Comparison of ENCODE assay signal across 15 cellular contexts in genomic region chr9:5448016-5448415, GRCh38. TPM values are rescaled to one million over a fixed set of nuclear protein-coding genes. Genes with fewer than 3 reads are reported as not detected.
DNase-seq lines count a peak whose midpoint lies in the region; ATAC-seq, FAIRE-seq and TF ChIP-seq lines count a peak whose summit lies in the region.
"Had no signal": no experiment of that assay in that cellular context is flagged by ENCODE, and none has a peak within 500 bp of the region (broad histone marks: within the 10 kb centered on the region; RNA-seq: fewer than 3 reads in every experiment).

No MANE protein-coding gene starts in this region.

- no peaks in the 10 kb centered on the region for H3K27me3 ChIP-seq in ACC112 (ENCODE audit: insufficient read depth, low read length)
- no peaks in the 10 kb centered on the region for H3K27me3 ChIP-seq in CD8-positive, alpha-beta T cell (ENCODE audit: insufficient read depth, low read length)
- no peaks in the 10 kb centered on the region for H3K27me3 ChIP-seq in endothelial cell of umbilical vein (ENCODE audit: control insufficient read depth in 2 of 2, insufficient read depth in 2 of 2, low read length in 2 of 2)
- no peaks in the 10 kb centered on the region for H3K27me3 ChIP-seq in foreskin keratinocyte
- H3K27me3 ChIP-seq: spleen had no signal

- no peak overlapping the region for H3K4me2 ChIP-seq in endothelial cell of umbilical vein (ENCODE audit: insufficient read depth, low read length)

- BruUV-seq in endothelial cell of umbilical vein (replicated peaks; lab: Mats Ljungman, UMichigan): no TSS peak

- H3K4me1 ChIP-seq in ACC112 (ENCODE audit: control insufficient read depth, insufficient read depth, low read length, unreplicated experiment) (peaks cover 52% of the 10 kb centered on the region), endothelial cell of umbilical vein (ENCODE audit: control insufficient read depth, extremely low read depth, insufficient read depth, low read length) (peaks cover 44% of the 10 kb centered on the region), foreskin keratinocyte (peaks cover 34% of the 10 kb centered on the region)
- H3K4me1 ChIP-seq in CD8-positive, alpha-beta T cell (ENCODE audit: insufficient read depth, low read length): peaks cover 17% of the 10 kb centered on the region

- H3K4me1 Mint-ChIP-seq in CD8-positive, alpha-beta T cell (ENCODE audit: low read depth): peaks cover 45% of the 10 kb centered on the region
- peaks cover 41% of the 10 kb centered on the region for H3K4me1 Mint-ChIP-seq in T-helper 17 cell

- CTCF ChIA-PET in CD8-positive, alpha-beta T cell (lab: Charles Lee): interaction anchor here (0.8 to 3.9 kb wide), 3 partner anchors 140 to 685 kb away, joined by 3 to 86 read pairs (median 30); partner anchors contain the start of gene INSL6
- CTCF ChIA-PET in endothelial cell of umbilical vein (lab: Charles Lee): interaction anchor here (1.0 to 4.6 kb wide), 3 partner anchors 12 to 689 kb away, joined by 3 to 39 read pairs (median 3); partner anchors contain the start of gene INSL6

- H3K9me3 ChIP-seq in CD8-positive, alpha-beta T cell (ENCODE audit: low read length): no peaks in the 10 kb centered on the region
- H3K9me3 ChIP-seq in T-helper 17 cell (ENCODE audit: control insufficient read depth, low read length, poor library complexity, severe bottlenecking) (no peaks in the 10 kb centered on the region), endothelial cell of umbilical vein (replicated peaks; ENCODE audit: control insufficient read depth, insufficient read depth, low read length) (no peaks in the 10 kb centered on the region)
- H3K9me3 ChIP-seq: spleen had no signal

- ATAC-seq in CD8-positive, alpha-beta T cell: no peak
- ATAC-seq in T-helper 17 cell: no peak
- ATAC-seq in GM21529 (IDR thresholded peaks at IDR 0.05; ENCODE audit: unreplicated experiment): no peak
- no peak for ATAC-seq in HG02642 (IDR thresholded peaks at IDR 0.05; ENCODE audit: poor library complexity, unreplicated experiment)
- ATAC-seq in foreskin keratinocyte: no peak

- TF ChIP-seq CTCF in CD8-positive, alpha-beta T cell (IDR thresholded peaks at IDR 0.05): no peak
- TF ChIP-seq CTCF in endothelial cell of umbilical vein (IDR thresholded peaks at IDR 0.05; ENCODE audit: extremely low read depth in 1 of 2, insufficient read depth in 1 of 2, low read depth in 1 of 2, low read length in 2 of 2) (no peak), foreskin keratinocyte (conservative IDR thresholded peaks at IDR 0.05) (no peak)

- H3K4me3 Mint-ChIP-seq in CD8-positive, alpha-beta T cell: no peak overlapping the region
- H3K4me3 Mint-ChIP-seq in T-helper 17 cell: peak overlapping the region; percentile 67

- no peak for DNase-seq in CD8-positive, alpha-beta T cell
- no peak for DNase-seq in T-helper 17 cell
- DNase-seq in endothelial cell of umbilical vein (ENCODE audit: low read depth, low spot score): no peak
- DNase-seq in foreskin keratinocyte: no peak
- DNase-seq in DMS 273 (lab: John Stamatoyannopoulos, UW; ENCODE audit: unreplicated experiment): no peak
- DNase-seq: activated CD4-positive, alpha-beta T cell treated with anti-CD3 and anti-CD28 coated beads, Interleukin-2, amount 50 U/mL, for 1 hour; NCI-H1105 treated with DMSO at 0.1 percent for 48 hours; NCI-H2081; NK-92 treated with Interleukin-12 subunit alpha and Interleukin-12 subunit beta, amount 100 ng/mL, for 24 hours; spleen; stimulated activated CD4-positive, alpha-beta T cell treated with anti-CD3 and anti-CD28 coated beads, Interleukin-4, amount 100 ng/mL, for 24 hours had no signal

- no peak overlapping the region for H3K9ac ChIP-seq in endothelial cell of umbilical vein (replicated peaks; ENCODE audit: extremely low read depth, insufficient read depth, low read length)

- H3K9me1 ChIP-seq in endothelial cell of umbilical vein (replicated peaks; ENCODE audit: control insufficient read depth, extremely low read depth, insufficient read depth, low read length): no peaks in the 10 kb centered on the region

- H3K9me3 Mint-ChIP-seq in CD8-positive, alpha-beta T cell: no peaks in the 10 kb centered on the region

- intact Hi-C loops in CD8-positive, alpha-beta T cell (cut with DNase I, micrococcal nuclease): loop anchor here in 1 of 2 experiments (10.0 kb wide), 2 partner anchors 557 to 1923 kb away; partner anchors contain the start of gene RFX3
- intact Hi-C loops in endothelial cell of umbilical vein (cut with micrococcal nuclease): no loop called here

- H3K79me2 ChIP-seq in ACC112 (ENCODE audit: control insufficient read depth, insufficient read depth, low read length, unreplicated experiment) (peaks cover 20% of the 10 kb centered on the region), endothelial cell of umbilical vein (ENCODE audit: control insufficient read depth, insufficient read depth, low read length) (peaks cover 24% of the 10 kb centered on the region)

- no peak for FAIRE-seq in endothelial cell of umbilical vein (lab: Jason Lieb, UNC)

- H2AFZ ChIP-seq in ACC112 (ENCODE audit: low read length, unreplicated experiment) (peak overlapping the region; percentile 40), endothelial cell of umbilical vein (ENCODE audit: low read depth, low read length) (peak overlapping the region; percentile 58)

- H4K20me1 ChIP-seq in endothelial cell of umbilical vein (replicated peaks; ENCODE audit: control insufficient read depth, extremely low read depth, insufficient read depth, low read length): no peaks in the 10 kb centered on the region

- H3K27ac Mint-ChIP-seq in CD8-positive, alpha-beta T cell: peak overlapping the region; percentile 33
- H3K27ac Mint-ChIP-seq in T-helper 17 cell: peak overlapping the region; percentile 98

- H3K36me3 ChIP-seq in ACC112 (ENCODE audit: insufficient read depth, low read length) (no peaks in the 10 kb centered on the region), endothelial cell of umbilical vein (ENCODE audit: control insufficient read depth in 2 of 2, extremely low read depth in 1 of 2, insufficient read depth in 2 of 2, low read length in 2 of 2) (no peaks in the 10 kb centered on the region)
- H3K36me3 ChIP-seq in CD8-positive, alpha-beta T cell (ENCODE audit: insufficient read depth, low read length): no peaks in the 10 kb centered on the region
- H3K36me3 ChIP-seq: spleen had no signal

- dilution Hi-C loops in endothelial cell of umbilical vein (cut with MboI; ENCODE audit: extremely low pct_ligation_motif_present, low sequenced_read_pairs): loop anchor here (25.0 kb wide), 1 partner anchor 261 kb away; the partner anchor contains the start of gene INSL6

- peaks cover 2% of the 10 kb centered on the region for H3K36me3 Mint-ChIP-seq in CD8-positive, alpha-beta T cell
- no peaks in the 10 kb centered on the region for H3K36me3 Mint-ChIP-seq in T-helper 17 cell (ENCODE audit: low read depth)

- POLR2A ChIA-PET in CD8-positive, alpha-beta T cell (lab: Charles Lee): interaction anchor here (1.6 to 3.6 kb wide), 2 partner anchors 10 to 15 kb away, joined by 3 to 35 read pairs; partner anchors contain the start of gene PLGRKT
- POLR2A ChIA-PET in endothelial cell of umbilical vein (lab: Charles Lee): no interaction called here

- TF ChIP-seq POLR2A in endothelial cell of umbilical vein (IDR thresholded peaks at IDR 0.05; ENCODE audit: low read depth, low read length): no peak

- no peaks in the 10 kb centered on the region for H3K27me3 Mint-ChIP-seq in CD8-positive, alpha-beta T cell (ENCODE audit: low read depth)
- H3K27me3 Mint-ChIP-seq in T-helper 17 cell: no peaks in the 10 kb centered on the region

- H3K4me3 ChIP-seq in ACC112 (ENCODE audit: low read depth, low read length) (no peak overlapping the region), endothelial cell of umbilical vein (replicated peaks in 1 of 3; ENCODE audit: insufficient read depth in 1 of 3, low read depth in 1 of 3, low read length in 3 of 3) (no peak overlapping the region)
- H3K4me3 ChIP-seq in CD8-positive, alpha-beta T cell (ENCODE audit: low read depth, low read length): no peak overlapping the region
- H3K4me3 ChIP-seq: spleen had no signal

- no peak overlapping the region for H3K27ac ChIP-seq in ACC112 (ENCODE audit: low read depth, low read length)
- H3K27ac ChIP-seq in CD8-positive, alpha-beta T cell (ENCODE audit: low read depth, low read length): no peak overlapping the region
- H3K27ac ChIP-seq in endothelial cell of umbilical vein (ENCODE audit: insufficient read depth, low read depth, low read length): no peak overlapping the region
- no peak overlapping the region for H3K27ac ChIP-seq in foreskin keratinocyte
- H3K27ac ChIP-seq: RWPE1 had no signal

TF ChIP-seq in endothelial cell of umbilical vein, 7 proteins besides CTCF, POLR2A, EP300 and RAD21:
- TF ChIP-seq EZH2 (IDR thresholded peaks at IDR 0.05; ENCODE audit: borderline replicate concordance, low read depth, low read length, severe bottlenecking): no peak

RNA-seq across cellular contexts. Expression of gene CD274, which starts 2.3 kb away (rescaled TPM):
- total RNA-seq in CD8-positive, alpha-beta T cell: 1 to 10 TPM; 3.4 to 3.7 TPM
- total RNA-seq in T-helper 17 cell: 1 to 10 TPM; 4.7 to 6.7 TPM
- 26.8 and 29.7 TPM in 2 replicates for total RNA-seq in endothelial cell of umbilical vein
- 25.4 and 27.9 TPM in 2 replicates for polyA plus RNA-seq in endothelial cell of umbilical vein
- polyA plus RNA-seq in endothelial cell of umbilical vein (2011; cell fraction: cytosol; rRNA removed): 18.5 and 23.3 TPM in 2 replicates
- polyA plus RNA-seq in endothelial cell of umbilical vein (2011; cell fraction: nucleus; rRNA removed): 57.7 and 59.7 TPM in 2 replicates
- 12.3 and 21.6 TPM in 2 replicates for polyA plus RNA-seq in endothelial cell of umbilical vein (2012)
- 31.0 and 42.3 TPM in 2 replicates for polyA minus RNA-seq in endothelial cell of umbilical vein
- not detected for polyA minus RNA-seq in endothelial cell of umbilical vein (2011; cell fraction: cytosol; rRNA and poly(A)+ RNA removed)
- 42.1 and 42.3 TPM in 2 replicates for polyA minus RNA-seq in endothelial cell of umbilical vein (2011; cell fraction: nucleus; rRNA and poly(A)+ RNA removed)
- total RNA-seq in foreskin keratinocyte: 26.1 and 27.6 TPM in 2 replicates
- polyA plus RNA-seq in foreskin keratinocyte: 11.5 and 12.1 TPM in 2 replicates

RNA-seq across cellular contexts. Expression of gene PLGRKT, which starts 10.3 kb away (rescaled TPM):
- 10 to 100 TPM; 10.1 to 12.8 TPM for total RNA-seq in CD8-positive, alpha-beta T cell
- total RNA-seq in T-helper 17 cell: 10 to 100 TPM; 17.4 to 23.5 TPM
- 20.3 and 21.2 TPM in 2 replicates for total RNA-seq in endothelial cell of umbilical vein
- polyA plus RNA-seq in endothelial cell of umbilical vein: 3.3 and 3.8 TPM in 2 replicates
- polyA plus RNA-seq in endothelial cell of umbilical vein (2011; cell fraction: cytosol; rRNA removed): 10.0 and 10.1 TPM in 2 replicates
- 4.6 TPM in 2 replicates for polyA plus RNA-seq in endothelial cell of umbilical vein (2011; cell fraction: nucleus; rRNA removed)
- 12.5 and 14.7 TPM in 2 replicates for polyA plus RNA-seq in endothelial cell of umbilical vein (2012)
- 1.00 and 3.7 TPM in 2 replicates for polyA minus RNA-seq in endothelial cell of umbilical vein
- 2.6 TPM for polyA minus RNA-seq in endothelial cell of umbilical vein (2011; cell fraction: cytosol; rRNA and poly(A)+ RNA removed)
- polyA minus RNA-seq in endothelial cell of umbilical vein (2011; cell fraction: nucleus; rRNA and poly(A)+ RNA removed): 1.8 and 2.0 TPM in 2 replicates
- 49.3 and 55.6 TPM in 2 replicates for total RNA-seq in foreskin keratinocyte
- 56.3 and 57.2 TPM in 2 replicates for polyA plus RNA-seq in foreskin keratinocyte
